Comparison of ENCODE assay signal across 18 cellular contexts in genomic region chr2:233498126-233498525, GRCh38.
"Had no signal": no experiment of that assay in that cellular context is flagged by ENCODE, and none has a peak within 500 bp of the region (broad histone marks: within the 10 kb centered on the region; RNA-seq: fewer than 3 reads in every experiment).

No MANE protein-coding gene starts in this region.

- H3K27me3 Mint-ChIP-seq: activated CD4-positive, alpha-beta T cell treated with anti-CD3 and anti-CD28 coated beads, Interleukin-2, amount 10 ng/mL, durations not matched to agents 7 days and 5 days; activated naive CD8-positive, alpha-beta T cell treated with anti-CD3 and anti-CD28 coated beads, Interleukin-2, amount 50 U/mL, for 24 hours had no signal

- H3K27ac Mint-ChIP-seq: activated CD4-positive, alpha-beta T cell treated with anti-CD3 and anti-CD28 coated beads, Interleukin-2, amount 10 ng/mL, durations not matched to agents 7 days and 5 days; activated CD8-positive, alpha-beta T cell treated with anti-CD3 and anti-CD28 coated beads, Interleukin-2, amount 10 ng/mL, durations not matched to agents 7 days and 5 days; activated naive CD4-positive, alpha-beta T cell treated with anti-CD3 and anti-CD28 coated beads for 36 hours; activated naive CD8-positive, alpha-beta T cell treated with anti-CD3 and anti-CD28 coated beads, Interleukin-2, amount 50 U/mL, for 24 hours; nephron progenitor cell had no signal

- H3K4me1 ChIP-seq: breast epithelium, gastrocnemius medialis, left lung, sigmoid colon, thyroid gland had no signal

- H3K9me3 ChIP-seq: sigmoid colon, thyroid gland had no signal

- DNase-seq: activated CD4-positive, alpha-beta T cell treated with anti-CD3 and anti-CD28 coated beads, Interleukin-2, amount 10 ng/mL, durations not matched to agents 7 days and 5 days; activated CD8-positive, alpha-beta T cell treated with anti-CD3 and anti-CD28 coated beads, Interleukin-2, amount 10 ng/mL, durations not matched to agents 7 days and 5 days; activated naive CD4-positive, alpha-beta T cell treated with anti-CD3 and anti-CD28 coated beads for 36 hours; activated naive CD8-positive, alpha-beta T cell treated with anti-CD3 and anti-CD28 coated beads, Interleukin-2, amount 50 U/mL, for 24 hours; activated T-cell treated with anti-CD3 and anti-CD28 coated beads, Interleukin-2, amount 50 U/mL, for 4 hours; gastrocnemius medialis; heart left ventricle; left lung; midbrain; nephron progenitor cell; nucleus accumbens; sigmoid colon; spleen; stimulated activated naive CD4-positive, alpha-beta T cell treated with Interleukin-2 at 50 U/mL for 16 hours; thyroid gland had no signal

- H3K4me3 Mint-ChIP-seq: activated CD4-positive, alpha-beta T cell treated with anti-CD3 and anti-CD28 coated beads, Interleukin-2, amount 10 ng/mL, durations not matched to agents 7 days and 5 days; activated CD8-positive, alpha-beta T cell treated with anti-CD3 and anti-CD28 coated beads, Interleukin-2, amount 10 ng/mL, durations not matched to agents 7 days and 5 days; activated naive CD4-positive, alpha-beta T cell treated with anti-CD3 and anti-CD28 coated beads for 36 hours; activated naive CD8-positive, alpha-beta T cell treated with anti-CD3 and anti-CD28 coated beads, Interleukin-2, amount 50 U/mL, for 24 hours; activated T-cell treated with anti-CD3 and anti-CD28 coated beads, Interleukin-2, amount 50 U/mL, for 4 hours; nephron progenitor cell had no signal

- H3K4me3 ChIP-seq: breast epithelium, coronary artery, gastrocnemius medialis, heart left ventricle, left lung, sigmoid colon, spleen, thyroid gland had no signal

- H3K36me3 ChIP-seq: breast epithelium had no signal

- ATAC-seq: activated CD4-positive, CD25-positive, alpha-beta regulatory T cell treated with anti-CD3 and anti-CD28 coated beads, Interleukin-2, amount 50 U/mL, for 24 hours; activated CD8-positive, alpha-beta T cell treated with anti-CD3 and anti-CD28 coated beads, Interleukin-2, amount 10 ng/mL, durations not matched to agents 7 days and 5 days; activated naive CD8-positive, alpha-beta T cell treated with anti-CD3 and anti-CD28 coated beads, Interleukin-2, amount 50 U/mL, for 24 hours; activated T-cell treated with anti-CD3 and anti-CD28 coated beads, Interleukin-2, amount 50 U/mL, for 4 hours; gastrocnemius medialis; heart left ventricle had no signal

- H3K27me3 ChIP-seq: breast epithelium, gastrocnemius medialis, heart left ventricle, left lung, sigmoid colon, spleen, thyroid gland had no signal

- H3K27ac ChIP-seq: breast epithelium, coronary artery, gastrocnemius medialis, heart left ventricle, left lung, sigmoid colon, spleen, thyroid gland had no signal
